In genomic region chr3:149364624-149365023, GRCh38 we compare ENCODE assay signal across 24 cellular contexts. TPM values are rescaled to one million over a fixed set of nuclear protein-coding genes. Genes with fewer than 3 reads are reported as not detected.
DNase-seq lines count a peak whose midpoint lies in the region; ATAC-seq, FAIRE-seq and TF ChIP-seq lines count a peak whose summit lies in the region.
"Had no signal": no experiment of that assay in that cellular context is flagged by ENCODE, and none has a peak within 500 bp of the region (broad histone marks: within the 10 kb centered on the region; RNA-seq: fewer than 3 reads in every experiment).

No MANE protein-coding gene starts in this region.

- H3K27me3 ChIP-seq in bronchial epithelial cell (ENCODE audit: control insufficient read depth, insufficient read depth, low read length) = no peaks in the 10 kb centered on the region
- H3K27me3 ChIP-seq: BLaER1 had no signal

- no peak for FAIRE-seq in bronchial epithelial cell (lab: Jason Lieb, UNC)
- FAIRE-seq: A204.1, D721Med, GM12878, GM19239, H1 had no signal

- no peak for TF ChIP-seq CTCF in bronchial epithelial cell (IDR thresholded peaks at IDR 0.05; ENCODE audit: insufficient read depth, low read length, severe bottlenecking)

- H3K4me3 ChIP-seq in bronchial epithelial cell (ENCODE audit: low read depth, low read length) = no peak overlapping the region
- H3K4me3 ChIP-seq: BLaER1, GM12878, GM23248 had no signal

- ATAC-seq in esophagus mucosa = peak; percentile 55
- no peak for ATAC-seq in HG02884 (IDR thresholded peaks at IDR 0.05; ENCODE audit: unreplicated experiment)
- ATAC-seq: CD8-positive, alpha-beta T cell; GM12878 had no signal

- H3K36me3 ChIP-seq in bronchial epithelial cell (ENCODE audit: control insufficient read depth, insufficient read depth, low read length) = no peaks in the 10 kb centered on the region
- H3K36me3 ChIP-seq: BLaER1 had no signal

- DNase-seq in NCI-H748 (lab: John Stamatoyannopoulos, UW; ENCODE audit: unreplicated experiment) (peak; percentile 22), NCI-H748 treated with DMSO at 0.1 percent for 48 hours (lab: John Stamatoyannopoulos, UW) (no peak), bronchial epithelial cell (ENCODE audit: low read depth) (peak; percentile 50), OCI-M1 (lab: John Stamatoyannopoulos, UW) (no peak), HPDE6-E6E7 (ENCODE audit: extremely low spot score) (no peak)
- DNase-seq: Caco-2; CD4-positive, CD25-positive, alpha-beta regulatory T cell; CD8-positive, alpha-beta T cell; DMS 273 treated with DMSO at 0.1 percent for 48 hours; DMS79; EL; GDM1; GM23248; H7; HCEC 1CT had no signal

RNA-seq across cellular contexts. Expression of gene TM4SF1, which starts 12.8 kb away (rescaled TPM):
- total RNA-seq in bronchial epithelial cell (23.2 and 63.9 TPM in 2 replicates), esophagus mucosa (125 TPM)
- total RNA-seq: B cell; CD8-positive, alpha-beta T cell had no signal

RNA-seq across cellular contexts. Expression of gene TM4SF18, which starts 31.2 kb away (rescaled TPM):
- total RNA-seq in bronchial epithelial cell = not detected in 2 replicates
- 0.76 TPM for total RNA-seq in esophagus mucosa
- total RNA-seq: B cell; Caco-2; CD4-positive, CD25-positive, alpha-beta regulatory T cell; CD8-positive, alpha-beta T cell; GM12878; GM23248 had no signal

Comparison
In these comparisons a context has a peak if more than half of its experiments do, and no peak if none do; other contexts are left out.
1. DNase-seq: peak in NCI-H748 (single experiment) and bronchial epithelial cell (single experiment); none in NCI-H748 treated with DMSO at 0.1 percent for 48 hours (single experiment), OCI-M1 (single experiment) and HPDE6-E6E7 (single experiment).